Comparison of ENCODE assay signal across 29 cellular contexts in the genomic region with DNA sequence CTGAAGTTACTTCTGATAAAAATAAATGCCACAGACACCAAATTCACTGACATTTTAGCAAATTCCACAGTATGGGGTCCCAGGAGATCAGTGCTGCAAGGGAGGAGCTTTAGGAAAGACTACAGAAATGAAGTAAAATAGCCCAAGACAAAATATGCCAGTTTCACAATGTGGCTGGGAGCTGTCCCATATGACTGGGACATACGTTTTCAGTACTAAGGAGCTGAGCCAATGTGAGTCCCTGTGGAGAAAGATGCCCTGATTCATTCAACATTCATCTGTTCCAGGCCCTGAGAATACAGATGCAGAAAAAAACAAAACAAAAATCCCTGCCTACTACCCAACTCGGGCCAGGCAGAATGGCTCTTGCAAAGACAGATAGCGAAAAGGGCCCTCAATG.
"Had no signal": no experiment of that assay in that cellular context is flagged by ENCODE, and none has a peak within 500 bp of the region (broad histone marks: within the 10 kb centered on the region; RNA-seq: fewer than 3 reads in every experiment).

No MANE protein-coding gene starts in this region.

- H3K27me3 ChIP-seq: heart right ventricle, right lobe of liver, stomach, testis, tibial artery had no signal

- H3K4me2 ChIP-seq: smooth muscle cell had no signal

- H3K4me3 ChIP-seq: esophagus squamous epithelium, heart right ventricle, left lung, mucosa of descending colon, right lobe of liver, smooth muscle cell, stomach, testis, tibial artery had no signal

- DNase-seq: cortex of kidney; effector memory CD8-positive, alpha-beta T cell; erythroblast; esophagus squamous epithelium; foreskin melanocyte; glutamatergic neuron; heart right ventricle; hippocampal formation; left cardiac atrium; left lung; mesenchymal stem cell; mucosa of descending colon; naive B cell; right lobe of liver; stimulated activated CD4-positive, alpha-beta T cell treated with anti-CD3 and anti-CD28 coated beads, Interleukin-12 subunit alpha, Interleukin-12 subunit beta, amount 100 ng/mL, for 4 hours; stimulated activated CD4-positive, alpha-beta T cell treated with anti-CD3 and anti-CD28 coated beads, Interleukin-1b, Interleukin-23, amount 100 ng/mL, for 48 hours; stimulated activated CD4-positive, alpha-beta T cell treated with anti-CD3 and anti-CD28 coated beads, Interleukin-4, amount 100 ng/mL, for 1 hour; stimulated activated naive CD4-positive, alpha-beta T cell treated with Interleukin-2 at 50 U/mL for 16 hours; stomach; substantia nigra; testis; tibial artery had no signal

- ATAC-seq: effector memory CD8-positive, alpha-beta T cell; heart right ventricle; left cardiac atrium; left lung; mucosa of descending colon; natural killer cell treated with Interleukin-12 subunit alpha and Interleukin-12 subunit beta and Interleukin-15 and Interleukin-18, amount 100 ng/mL, for 72 hours; right lobe of liver; stimulated activated effector memory CD8-positive, alpha-beta T cell treated with anti-CD3 and anti-CD28 coated beads, Interleukin-12 subunit alpha, Interleukin-12 subunit beta, amount 100 ng/mL, for 72 hours had no signal

- H3K9me3 ChIP-seq: esophagus squamous epithelium, mucosa of descending colon, neutrophil, right lobe of liver, stomach, testis, tibial artery had no signal

- FAIRE-seq: endometrium, islet of Langerhans had no signal

- H3K9ac ChIP-seq: parathyroid adenoma had no signal

- H3K4me1 ChIP-seq: parathyroid adenoma had no signal

- H2AFZ ChIP-seq: parathyroid adenoma had no signal

- H3K36me3 ChIP-seq: esophagus squamous epithelium, heart right ventricle, left lung, neutrophil, right lobe of liver, stomach, tibial artery had no signal

- H3K27ac ChIP-seq: esophagus squamous epithelium, heart right ventricle, left lung, neutrophil, parathyroid adenoma, right lobe of liver, stomach, testis, tibial artery had no signal

- H3K79me2 ChIP-seq: parathyroid adenoma had no signal
